8 cellular contexts compared by ENCODE assay signal in the genomic region with DNA sequence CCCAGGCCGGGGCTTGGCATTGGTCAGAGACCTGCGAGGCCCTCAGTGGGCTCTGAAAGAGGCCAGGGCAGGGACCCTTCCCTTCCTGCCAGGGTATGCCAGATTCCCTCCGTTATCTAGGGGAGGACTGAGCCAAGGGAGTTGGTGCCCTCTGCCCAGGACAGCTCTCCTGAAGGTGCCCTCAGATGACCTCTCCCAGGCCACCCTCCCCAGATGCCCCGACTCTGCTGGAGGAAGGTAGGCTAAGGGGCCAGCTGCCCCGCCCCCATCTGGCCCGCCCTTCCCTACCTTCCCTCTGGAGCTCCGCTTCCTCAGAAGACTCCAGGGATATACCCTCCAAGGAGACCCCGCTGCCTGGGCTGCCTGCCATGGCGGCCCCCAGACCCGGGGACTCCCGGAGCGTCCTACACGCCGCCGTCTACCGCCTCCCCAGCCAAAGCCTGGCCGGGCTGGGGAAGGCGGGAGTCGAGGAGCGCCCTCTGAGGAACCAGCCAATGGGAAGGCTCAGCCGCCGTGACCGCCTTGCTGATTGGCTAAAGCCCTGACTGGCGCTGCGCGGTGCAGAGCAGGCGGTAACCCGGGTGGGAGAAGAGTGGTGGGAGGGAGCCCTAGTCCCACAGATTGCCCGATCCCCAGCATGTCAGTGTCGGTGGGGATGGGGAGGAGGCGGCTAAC. TPM values are rescaled to one million over a fixed set of nuclear protein-coding genes. Genes with fewer than 3 reads are reported as not detected.
DNase-seq lines count a peak whose midpoint lies in the region; ATAC-seq and TF ChIP-seq lines count a peak whose summit lies in the region.

No MANE protein-coding gene starts in this region.

- no peak for TF ChIP-seq CTCF in endothelial cell (IDR thresholded peaks at IDR 0.05; ENCODE audit: unreplicated experiment)

- no peak for ATAC-seq in HG02763 (IDR thresholded peaks at IDR 0.05; ENCODE audit: unreplicated experiment)

- H3K4me3 ChIP-seq in HUES48 (ENCODE audit: low read depth, low read length) (peak overlapping the region; percentile 56), mesodermal cell (ENCODE audit: extremely low read depth, insufficient read depth, low read length, poor library complexity, severe bottlenecking) (peak overlapping the region; percentile 48)

- H3K27ac ChIP-seq in HUES48 (ENCODE audit: low read depth, low read length) (no peak overlapping the region), mesodermal cell (ENCODE audit: low read depth, low read length, severe bottlenecking) (no peak overlapping the region)

- H3K27me3 ChIP-seq in HUES48 (ENCODE audit: control insufficient read depth, insufficient read depth, low read length): peaks cover 13% of the 10 kb centered on the region

- H3K9me3 ChIP-seq in HUES48 (ENCODE audit: control insufficient read depth, insufficient read depth, low read length) (no peaks in the 10 kb centered on the region), mesodermal cell (ENCODE audit: control insufficient read depth, low read length) (no peaks in the 10 kb centered on the region)

- DNase-seq in GM03348 (ENCODE audit: low spot score) (peak; percentile 100), NOMO-1 treated with dmso at 0.1 percent for 144 hours (lab: John Stamatoyannopoulos, UW; ENCODE audit: unreplicated experiment) (peak; percentile 84), endothelial cell (ENCODE audit: low spot score) (peak; percentile 88)
- peak; percentile 79 for DNase-seq in activated CD8-positive, alpha-beta memory T cell treated with anti-CD3 and anti-CD28 coated beads, Interleukin-2, amount 50 U/mL, for 4 hours
- DNase-seq in stimulated activated CD8-positive, alpha-beta memory T cell treated with anti-CD3 and anti-CD28 coated beads, Interleukin-12 subunit alpha, Interleukin-12 subunit beta, amount 100 ng/mL, for 4 hours (ENCODE audit: low read depth): peak; percentile 55

- peaks cover 5% of the 10 kb centered on the region for H3K27me3 Mint-ChIP-seq in endothelial cell (ENCODE audit: unreplicated experiment)

- H3K36me3 Mint-ChIP-seq in endothelial cell (ENCODE audit: low read depth, unreplicated experiment): peaks cover 3% of the 10 kb centered on the region

- H3K4me3 Mint-ChIP-seq in endothelial cell (ENCODE audit: unreplicated experiment): peak overlapping the region; percentile 83

- no peak overlapping the region for H3K9ac ChIP-seq in HUES48 (ENCODE audit: low read depth, low read length)

- no peaks in the 10 kb centered on the region for H3K9me3 Mint-ChIP-seq in endothelial cell (ENCODE audit: unreplicated experiment)

- H3K4me1 ChIP-seq in HUES48 (ENCODE audit: control insufficient read depth, insufficient read depth, low read length) (peaks cover 30% of the 10 kb centered on the region), mesodermal cell (ENCODE audit: control insufficient read depth, insufficient read depth, low read length, poor library complexity, severe bottlenecking) (peaks cover 9% of the 10 kb centered on the region)

- peaks cover 4% of the 10 kb centered on the region for H3K4me1 Mint-ChIP-seq in endothelial cell (ENCODE audit: unreplicated experiment)

- 0 to 7% methylated on average over 18 to 28 of the region's 31 CpGs for WGBS in mesodermal cell (ENCODE audit: insufficient coverage in 2 of 2), 2 experiments

- H3K27ac Mint-ChIP-seq in endothelial cell (ENCODE audit: unreplicated experiment): no peak overlapping the region

- H3K36me3 ChIP-seq in HUES48 (ENCODE audit: control insufficient read depth, insufficient read depth, low read length) (peaks cover 3% of the 10 kb centered on the region; the same call in 1 of the 2 replicates), mesodermal cell (ENCODE audit: control insufficient read depth, insufficient read depth, low read length) (no peaks in the 10 kb centered on the region)

RNA-seq across cellular contexts. Expression of gene MPP2, which starts 7.0 kb away (rescaled TPM):
- 8.4 TPM for total RNA-seq in endothelial cell (ENCODE audit: unreplicated experiment)
- polyA plus RNA-seq in mesodermal cell (2013, experiment 1 of 2): 9.4 TPM
- 7.8 TPM for polyA plus RNA-seq in mesodermal cell (2013, experiment 2 of 2)

RNA-seq across cellular contexts. Expression of gene PPY, which starts 42.0 kb away (rescaled TPM):
- not detected for total RNA-seq in endothelial cell (ENCODE audit: unreplicated experiment)
- not detected for polyA plus RNA-seq in mesodermal cell (2013, experiment 1 of 2)
- polyA plus RNA-seq in mesodermal cell (2013, experiment 2 of 2): not detected

RNA-seq across cellular contexts. Expression of gene CD300LG, which starts 53.3 kb away (rescaled TPM):
- total RNA-seq in endothelial cell (ENCODE audit: unreplicated experiment): 5.4 TPM
- 2.4 TPM for polyA plus RNA-seq in mesodermal cell (2013, experiment 1 of 2)
- polyA plus RNA-seq in mesodermal cell (2013, experiment 2 of 2): 1.3 TPM

RNA-seq across cellular contexts. Expression of gene PYY, which starts 53.4 kb away (rescaled TPM):
- total RNA-seq in endothelial cell (ENCODE audit: unreplicated experiment): not detected
- polyA plus RNA-seq in mesodermal cell (2013, experiment 1 of 2): not detected
- polyA plus RNA-seq in mesodermal cell (2013, experiment 2 of 2): not detected
